35 cellular contexts compared by ENCODE assay signal in the genomic region with DNA sequence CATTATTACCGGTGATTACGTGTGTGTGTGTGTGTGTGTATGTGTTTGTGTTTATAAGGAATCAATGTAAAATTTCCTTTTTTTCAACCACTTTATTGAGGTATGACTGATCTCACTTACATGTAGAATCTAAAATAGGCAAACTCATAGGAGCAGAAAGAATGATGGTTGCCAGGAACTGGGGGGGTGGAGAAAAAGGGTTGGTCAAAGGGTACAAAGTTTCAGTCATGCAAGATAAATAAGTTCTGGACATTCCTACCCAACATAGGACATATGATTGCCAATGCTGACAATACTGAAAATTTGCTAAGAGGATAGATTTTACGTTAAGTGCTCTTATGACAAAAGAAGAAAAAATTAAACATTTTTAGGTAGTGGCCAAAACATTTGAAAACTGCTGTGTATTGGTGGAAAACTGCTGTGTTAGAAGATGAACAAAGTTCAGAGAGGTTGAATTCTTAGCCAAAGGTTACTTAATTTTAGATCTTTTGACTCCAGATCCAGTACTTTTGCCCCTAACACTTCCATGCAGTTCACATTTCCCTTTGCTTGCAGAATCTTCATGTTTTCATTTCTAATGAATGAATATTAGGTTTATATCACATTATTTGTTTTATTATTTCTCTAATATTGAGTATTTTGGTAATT. TPM values are rescaled to one million over a fixed set of nuclear protein-coding genes. Genes with fewer than 3 reads are reported as not detected.
"Had no signal": no experiment of that assay in that cellular context is flagged by ENCODE, and none has a peak within 500 bp of the region (broad histone marks: within the 10 kb centered on the region; RNA-seq: fewer than 3 reads in every experiment).

No MANE protein-coding gene starts in this region.

- H3K27ac ChIP-seq: colonic mucosa, epithelial cell of prostate, foreskin keratinocyte, gastroesophageal sphincter, neutrophil, pancreas, thyroid gland, vagina had no signal

- H3K4me3 Mint-ChIP-seq: dendritic cell treated with granulocyte-macrophage colony-stimulating factor and Interleukin-4, amounts not matched to agents 40 ng/mL and 50 ng/mL, for 4 days; endodermal cell; mesothelial cell of epicardium; natural killer cell treated with Interleukin-12 subunit alpha and Interleukin-12 subunit beta and Interleukin-15 and Interleukin-18, amount 100 ng/mL, for 72 hours; neural crest cell; stimulated activated naive CD8-positive, alpha-beta T cell treated with anti-CD3 and anti-CD28 coated beads, Interleukin-15, amount 100 ng/mL, for 72 hours had no signal

- H3K27ac Mint-ChIP-seq: dendritic cell treated with granulocyte-macrophage colony-stimulating factor and Interleukin-4, amounts not matched to agents 40 ng/mL and 50 ng/mL, for 4 days; endodermal cell; mesothelial cell of epicardium; natural killer cell treated with Interleukin-12 subunit alpha and Interleukin-12 subunit beta and Interleukin-15 and Interleukin-18, amount 100 ng/mL, for 72 hours; stimulated activated naive CD8-positive, alpha-beta T cell treated with anti-CD3 and anti-CD28 coated beads, Interleukin-15, amount 100 ng/mL, for 72 hours had no signal

- H3K36me3 Mint-ChIP-seq: mesothelial cell of epicardium; naive B cell; natural killer cell treated with Interleukin-12 subunit alpha and Interleukin-12 subunit beta and Interleukin-15 and Interleukin-18, amount 100 ng/mL, for 72 hours had no signal

- H3K4me1 Mint-ChIP-seq: neural crest cell had no signal

- H3K4me1 ChIP-seq: colonic mucosa, pancreas had no signal

- ATAC-seq: esophagus mucosa; foreskin keratinocyte; gastroesophageal sphincter; heart right ventricle; left colon; left ventricle myocardium superior; mucosa of descending colon; natural killer cell treated with Interleukin-12 subunit alpha and Interleukin-12 subunit beta and Interleukin-15 and Interleukin-18, amount 100 ng/mL, for 72 hours; pancreas; sciatic nerve; stimulated activated naive CD8-positive, alpha-beta T cell treated with anti-CD3 and anti-CD28 coated beads, Interleukin-15, amount 100 ng/mL, for 72 hours had no signal

- H3K4me2 ChIP-seq: smooth muscle cell had no signal

- DNase-seq: colonic mucosa; effector CD8-positive, alpha-beta T cell; endodermal cell; foreskin keratinocyte; glutamatergic neuron; heart right ventricle; hippocampal formation; kidney glomerular epithelial cell; left colon; left ventricle myocardium superior; mesenchymal stem cell; mucosa of descending colon; naive B cell; pancreas; retina; stimulated activated CD4-positive, alpha-beta T cell treated with anti-CD3 and anti-CD28 coated beads, Interleukin-12 subunit alpha, Interleukin-12 subunit beta, amount 100 ng/mL, for 4 hours; stimulated activated CD4-positive, alpha-beta T cell treated with anti-CD3 and anti-CD28 coated beads, Interleukin-1b, Interleukin-23, amount 100 ng/mL, for 48 hours; stimulated activated CD4-positive, alpha-beta T cell treated with anti-CD3 and anti-CD28 coated beads, Interleukin-4, amount 100 ng/mL, for 1 hour; stimulated activated CD8-positive, alpha-beta memory T cell treated with anti-CD3 and anti-CD28 coated beads, Interleukin-4, amount 100 ng/mL, for 48 hours; stimulated activated naive CD4-positive, alpha-beta T cell; stimulated activated naive CD8-positive, alpha-beta T cell treated with anti-CD3 and anti-CD28 coated beads, Interleukin-15, amount 100 ng/mL, for 72 hours; thyroid gland; trophoblast cell had no signal

- H3K27me3 ChIP-seq: colonic mucosa, foreskin keratinocyte, gastroesophageal sphincter, heart right ventricle, pancreas, thyroid gland, vagina had no signal

- H3K36me3 ChIP-seq: colonic mucosa, gastroesophageal sphincter, heart right ventricle, neutrophil, pancreas, thyroid gland, vagina had no signal

- H3K4me3 ChIP-seq: colonic mucosa, mucosa of descending colon, pancreas, smooth muscle cell, thyroid gland had no signal

- H3K27me3 Mint-ChIP-seq: dendritic cell treated with granulocyte-macrophage colony-stimulating factor and Interleukin-4, amounts not matched to agents 40 ng/mL and 50 ng/mL, for 4 days had no signal

- H3K9me3 ChIP-seq: colonic mucosa, gastroesophageal sphincter, mucosa of descending colon, neutrophil, pancreas, thyroid gland, vagina had no signal

RNA-seq across cellular contexts. Expression of a gene that starts 49.5 kb away (rescaled TPM):
- total RNA-seq: endodermal cell; foreskin keratinocyte; natural killer cell treated with Interleukin-12 subunit alpha and Interleukin-12 subunit beta and Interleukin-15 and Interleukin-18, amount 100 ng/mL, for 72 hours; temporal lobe had no signal
- polyA plus RNA-seq: foreskin keratinocyte had no signal
